15 cellular contexts compared by ENCODE assay signal in genomic region chr12:72790273-72790672, GRCh38.
"Had no signal": no experiment of that assay in that cellular context is flagged by ENCODE, and none has a peak within 500 bp of the region (broad histone marks: within the 10 kb centered on the region; RNA-seq: fewer than 3 reads in every experiment).

No MANE protein-coding gene starts in this region.

- H3K4me3 ChIP-seq: ascending aorta, cardiac muscle cell, esophagus squamous epithelium, ovary, testis had no signal

- H3K36me3 ChIP-seq: ascending aorta, cardiac muscle cell, esophagus squamous epithelium, ovary had no signal

- DNase-seq: activated CD4-positive, alpha-beta T cell treated with anti-CD3 and anti-CD28 coated beads for 4 hours; activated CD8-positive, alpha-beta memory T cell treated with anti-CD3 and anti-CD28 coated beads, Interleukin-2, amount 50 U/mL, for 4 hours; activated CD8-positive, alpha-beta T cell treated with anti-CD3 and anti-CD28 coated beads for 36 hours; activated naive CD8-positive, alpha-beta T cell treated with anti-CD3 and anti-CD28 coated beads, Interleukin-2, amount 10 ng/mL, durations not matched to agents 7 days and 5 days; activated T-cell treated with anti-CD3 and anti-CD28 coated beads, Interleukin-2, amount 50 U/mL, for 72 hours; esophagus squamous epithelium; head of caudate nucleus; kidney; left ventricle myocardium superior; ovary; stimulated activated CD4-positive, alpha-beta T cell treated with anti-CD3 and anti-CD28 coated beads, Interleukin-2, amount 100 ng/mL, for 48 hours; stimulated activated naive CD8-positive, alpha-beta T cell treated with anti-CD3 and anti-CD28 coated beads, Interleukin-15, Interleukin-2, amounts not matched to agents 100 U/mL and 50 U/mL, for 24 hours; testis had no signal

- H3K27ac ChIP-seq: ascending aorta, cardiac muscle cell, esophagus squamous epithelium, ovary, testis had no signal

- H3K4me1 ChIP-seq: ascending aorta, esophagus squamous epithelium, testis had no signal

- ATAC-seq: activated CD8-positive, alpha-beta T cell treated with anti-CD3 and anti-CD28 coated beads for 36 hours; activated T-cell treated with anti-CD3 and anti-CD28 coated beads, Interleukin-2, amount 50 U/mL, for 72 hours; left ventricle myocardium superior; stimulated activated naive CD8-positive, alpha-beta T cell treated with anti-CD3 and anti-CD28 coated beads, Interleukin-15, Interleukin-2, amounts not matched to agents 100 U/mL and 50 U/mL, for 24 hours had no signal

- H3K27me3 ChIP-seq: ascending aorta, cardiac muscle cell, esophagus squamous epithelium, ovary, testis had no signal
